Comparison of ENCODE assay signal across 25 cellular contexts in the genomic region with DNA sequence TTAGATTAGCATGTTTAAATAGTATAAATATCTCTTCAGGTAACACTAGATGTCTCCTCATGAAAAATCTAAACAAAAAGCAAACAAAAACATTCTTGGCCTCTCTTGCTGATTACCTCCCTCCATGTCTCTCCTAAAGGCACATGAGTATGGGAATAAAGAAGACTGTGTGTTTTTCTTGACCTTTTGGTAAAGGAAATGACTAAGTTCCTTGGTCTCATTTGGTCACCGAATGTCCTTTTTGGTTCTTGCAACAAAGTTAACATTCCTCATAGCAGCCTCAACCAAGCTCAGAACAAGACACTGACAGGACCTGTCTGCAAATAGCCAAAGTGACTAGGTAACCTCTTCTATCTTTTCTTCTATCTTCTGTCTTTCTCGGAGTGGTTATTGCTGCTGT. TPM values are rescaled to one million over a fixed set of nuclear protein-coding genes. Genes with fewer than 3 reads are reported as not detected.
"Had no signal": no experiment of that assay in that cellular context is flagged by ENCODE, and none has a peak within 500 bp of the region (broad histone marks: within the 10 kb centered on the region; RNA-seq: fewer than 3 reads in every experiment).

No MANE protein-coding gene starts in this region.

- H3K27ac ChIP-seq: RWPE1 had no signal

- FAIRE-seq: HepG2 had no signal

- DNase-seq: IMR-90, Karpas-422, KG1, MM.1S, NCI-H1092 treated with DMSO at 0.1 percent for 48 hours, NCI-H1436, NCI-H187, NCI-H2029, NCI-H2081 treated with DMSO at 0.1 percent for 48 hours, NCI-H2171, NCI-H226, NCI-H446, NCI-H510A, NCI-H524 treated with DMSO at 0.1 percent for 48 hours, NCI-H69, NCI-H774, PC-3, SHP77 had no signal

- ATAC-seq: HepG2, Panc1, PC-3, SK-N-SH treated with all-trans-retinoic acid at 6 μM for 48 hours had no signal

RNA-seq across cellular contexts. Expression of a gene that starts 35.5 kb away (rescaled TPM):
- total RNA-seq: HepG2, HT-29, IMR-90, M059J, OCI-LY7, PC-3 had no signal
- polyA plus RNA-seq: HepG2, IMR-90 had no signal
